Comparison of ENCODE assay signal across 1 cellular context in the genomic region with DNA sequence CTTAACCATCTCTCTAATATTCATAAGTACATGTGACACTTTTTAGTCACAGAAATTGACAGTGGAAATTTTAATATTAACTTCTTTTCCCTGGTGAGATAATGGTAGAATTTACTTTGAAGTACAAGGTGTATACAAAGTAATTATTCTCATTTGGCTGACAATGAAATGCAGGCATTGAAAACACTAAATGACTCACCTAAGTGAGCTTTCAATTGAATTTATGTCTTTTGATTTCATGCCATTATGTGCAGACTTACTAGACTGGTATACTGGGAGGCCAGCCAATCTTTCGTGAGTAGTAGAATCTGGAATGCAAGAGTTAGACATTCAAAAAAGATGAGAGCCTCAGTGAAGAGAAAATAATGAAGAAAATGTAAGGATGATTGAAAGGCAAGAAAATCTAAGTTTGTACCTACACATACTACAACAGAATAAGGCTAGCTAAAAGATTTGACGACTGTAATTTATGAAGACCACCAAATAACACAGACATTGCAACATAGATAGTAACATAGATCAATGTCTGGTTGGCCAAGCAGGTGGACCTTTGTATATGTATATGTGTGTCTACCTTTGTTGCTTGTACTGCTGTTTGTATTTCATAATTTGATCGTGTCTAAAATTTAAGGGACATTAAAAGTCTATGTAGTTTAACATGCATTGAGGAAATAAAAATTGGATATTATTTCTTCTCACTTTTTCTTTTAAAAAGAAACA.
TF ChIP-seq lines count a peak whose summit lies in the region.

No MANE protein-coding gene starts in this region.

TF ChIP-seq in SK-N-SH treated with all-trans-retinoic acid at 6 μM for 48 hours, 23 proteins besides CTCF, POLR2A, EP300 and RAD21 (continued from another document):
- TF ChIP-seq, protein P1, sequence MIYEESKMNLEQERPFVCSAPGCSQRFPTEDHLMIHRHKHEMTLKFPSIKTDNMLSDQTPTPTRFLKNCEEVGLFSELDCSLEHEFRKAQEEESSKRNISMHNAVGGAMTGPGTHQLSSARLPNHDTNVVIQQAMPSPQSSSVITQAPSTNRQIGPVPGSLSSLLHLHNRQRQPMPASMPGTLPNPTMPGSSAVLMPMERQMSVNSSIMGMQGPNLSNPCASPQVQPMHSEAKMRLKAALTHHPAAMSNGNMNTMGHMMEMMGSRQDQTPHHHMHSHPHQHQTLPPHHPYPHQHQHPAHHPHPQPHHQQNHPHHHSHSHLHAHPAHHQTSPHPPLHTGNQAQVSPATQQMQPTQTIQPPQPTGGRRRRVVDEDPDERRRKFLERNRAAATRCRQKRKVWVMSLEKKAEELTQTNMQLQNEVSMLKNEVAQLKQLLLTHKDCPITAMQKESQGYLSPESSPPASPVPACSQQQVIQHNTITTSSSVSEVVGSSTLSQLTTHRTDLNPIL (CRISPR knock-in tag; IDR thresholded peaks at IDR 0.05; ENCODE audit: low read depth), result peak; percentile 81
- 0 out of 2 replicates have a peak, but pooled peaks have one; percentile 58 for TF ChIP-seq RARB (CRISPR knock-in tag; IDR thresholded peaks at IDR 0.05)
- no peak for TF ChIP-seq ZNF565 (CRISPR knock-in tag; conservative IDR thresholded peaks at IDR 0.05; ENCODE audit: low read depth)
- TF ChIP-seq ZC3H10 (CRISPR knock-in tag; IDR thresholded peaks at IDR 0.05), result peak; percentile 97
- TF ChIP-seq ZNF70 (CRISPR knock-in tag; IDR thresholded peaks at IDR 0.05), result no peak
- TF ChIP-seq PPARA (CRISPR knock-in tag; IDR thresholded peaks at IDR 0.05; ENCODE audit: borderline replicate concordance), result no peak
- TF ChIP-seq, protein P2, sequence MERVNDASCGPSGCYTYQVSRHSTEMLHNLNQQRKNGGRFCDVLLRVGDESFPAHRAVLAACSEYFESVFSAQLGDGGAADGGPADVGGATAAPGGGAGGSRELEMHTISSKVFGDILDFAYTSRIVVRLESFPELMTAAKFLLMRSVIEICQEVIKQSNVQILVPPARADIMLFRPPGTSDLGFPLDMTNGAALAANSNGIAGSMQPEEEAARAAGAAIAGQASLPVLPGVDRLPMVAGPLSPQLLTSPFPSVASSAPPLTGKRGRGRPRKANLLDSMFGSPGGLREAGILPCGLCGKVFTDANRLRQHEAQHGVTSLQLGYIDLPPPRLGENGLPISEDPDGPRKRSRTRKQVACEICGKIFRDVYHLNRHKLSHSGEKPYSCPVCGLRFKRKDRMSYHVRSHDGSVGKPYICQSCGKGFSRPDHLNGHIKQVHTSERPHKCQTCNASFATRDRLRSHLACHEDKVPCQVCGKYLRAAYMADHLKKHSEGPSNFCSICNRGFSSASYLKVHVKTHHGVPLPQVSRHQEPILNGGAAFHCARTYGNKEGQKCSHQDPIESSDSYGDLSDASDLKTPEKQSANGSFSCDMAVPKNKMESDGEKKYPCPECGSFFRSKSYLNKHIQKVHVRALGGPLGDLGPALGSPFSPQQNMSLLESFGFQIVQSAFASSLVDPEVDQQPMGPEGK (CRISPR knock-in tag; IDR thresholded peaks at IDR 0.05; ENCODE audit: borderline replicate concordance), result peak; percentile 88
- TF ChIP-seq CSDC2 (CRISPR knock-in tag; IDR thresholded peaks at IDR 0.05), result no peak
- no peak for TF ChIP-seq TCF4 (CRISPR knock-in tag; IDR thresholded peaks at IDR 0.05; ENCODE audit: borderline replicate concordance)
- TF ChIP-seq TOX (CRISPR knock-in tag; IDR thresholded peaks at IDR 0.05; ENCODE audit: borderline replicate concordance), result peak; percentile 93
- TF ChIP-seq GLIS3 (CRISPR knock-in tag; IDR thresholded peaks at IDR 0.05), result no peak
